Comparison of ENCODE assay signal across 8 cellular contexts in genomic region chr22:41288245-41288946, GRCh38. TPM values are rescaled to one million over a fixed set of nuclear protein-coding genes. Genes with fewer than 3 reads are reported as not detected.
A peak's percentile ranks its signal among the peaks of the same experiment; 100 is the strongest.
DNase-seq lines count a peak whose midpoint lies in the region; TF ChIP-seq lines count a peak whose summit lies in the region.

No MANE protein-coding gene starts in this region.

- no peak for TF ChIP-seq CTCF in neutrophil (IDR thresholded peaks at IDR 0.05)

- no peak overlapping the region for H3K4me3 ChIP-seq in neutrophil (ENCODE audit: low read depth in 1 of 2, low read length in 1 of 2)

- H3K4me1 ChIP-seq in neutrophil (ENCODE audit: control insufficient read depth in 1 of 2, insufficient read depth in 1 of 2, low read depth in 1 of 2, low read length in 1 of 2) = peaks cover 21 to 32% of the 10 kb centered on the region in 2 experiments

- no peaks in the 10 kb centered on the region for H3K9me3 ChIP-seq in neutrophil

- DNase-seq in NCI-H1417 (lab: John Stamatoyannopoulos, UW) (peak in 2 of 3 experiments; percentile 28 to 46), NCI-H1417 treated with DMSO at 0.1 percent for 48 hours (lab: John Stamatoyannopoulos, UW) (no peak), RPMI7951 (ENCODE audit: low read depth) (peak; percentile 68), epithelial cell of prostate (ENCODE audit: low read depth, low spot score) (peak; percentile 75), 8988T (no peak), NCI-H748 (lab: John Stamatoyannopoulos, UW; ENCODE audit: unreplicated experiment) (no peak)
- DNase-seq in effector CD8-positive, alpha-beta T cell (lab: John Stamatoyannopoulos, UW) = no peak

- H3K36me3 ChIP-seq in neutrophil = no peaks in the 10 kb centered on the region

- H3K27me3 ChIP-seq in neutrophil = no peaks in the 10 kb centered on the region

- H3K27ac ChIP-seq in epithelial cell of prostate = peak overlapping the region; percentile 99
- peak overlapping the region; percentile 3 for H3K27ac ChIP-seq in neutrophil

RNA-seq across cellular contexts. Expression of gene RANGAP1, which starts 2.4 kb away (rescaled TPM):
- 68.4 and 72.0 TPM in 2 replicates for total RNA-seq in RPMI7951 (2014; rRNA removed; shearing (Covaris generic))

RNA-seq across cellular contexts. Expression of gene ZC3H7B, which starts 12.9 kb away (rescaled TPM):
- total RNA-seq in RPMI7951 (2014; rRNA removed; shearing (Covaris generic)) = 19.6 and 22.0 TPM in 2 replicates

RNA-seq across cellular contexts. Expression of gene CHADL, which starts 47.7 kb away (rescaled TPM):
- 0.29 TPM in 1 of 2 replicates, not detected in the other for total RNA-seq in RPMI7951 (2014; rRNA removed; shearing (Covaris generic))

Comparison
In these comparisons a context has a peak if more than half of its experiments do, and no peak if none do; other contexts are left out.
1. DNase-seq: peak in NCI-H1417 (2 of 3), RPMI7951 (single experiment) and epithelial cell of prostate (single experiment); none in NCI-H1417 treated with DMSO at 0.1 percent for 48 hours (single experiment), effector CD8-positive, alpha-beta T cell (single experiment), 8988T (single experiment) and NCI-H748 (single experiment).